In genomic region chr17:2853722-2854580, GRCh38 we compare ENCODE assay signal across 8 cellular contexts. TPM values are rescaled to one million over a fixed set of nuclear protein-coding genes. Genes with fewer than 3 reads are reported as not detected.
DNase-seq lines count a peak whose midpoint lies in the region; ATAC-seq and TF ChIP-seq lines count a peak whose summit lies in the region.

No MANE protein-coding gene starts in this region.

- peak overlapping the region; percentile 67 to 81 (median 68) for H3K4me3 ChIP-seq in esophagus muscularis mucosa

- no peaks in the 10 kb centered on the region for H3K36me3 ChIP-seq in esophagus muscularis mucosa

- H3K9me3 ChIP-seq in esophagus muscularis mucosa: no peaks in the 10 kb centered on the region

- peaks cover 17% of the 10 kb centered on the region for H3K4me1 Mint-ChIP-seq in activated B cell treated with CpG ODN at 0.5 μM for 24 hours
- H3K4me1 Mint-ChIP-seq in neural crest cell: peaks cover 15% of the 10 kb centered on the region

- TF ChIP-seq EP300 in esophagus muscularis mucosa (IDR thresholded peaks at IDR 0.05): no peak

- H3K4me3 Mint-ChIP-seq in activated B cell treated with CpG ODN at 0.5 μM for 24 hours: peak overlapping the region; percentile 82
- H3K4me3 Mint-ChIP-seq in neural crest cell: peak overlapping the region; percentile 82

- H3K27me3 ChIP-seq in esophagus muscularis mucosa: peaks cover 0 to 35% (median 5%) of the 10 kb centered on the region in 4 donors

- TF ChIP-seq POLR2A in esophagus muscularis mucosa (IDR thresholded peaks at IDR 0.05; ENCODE audit: low read depth): no peak

- POLR2A ChIA-PET in activated B cell treated with CpG ODN at 0.5 μM for 24 hours (lab: Charles Lee): interaction anchor here (0.6 to 0.9 kb wide), 3 partner anchors 9 to 880 kb away, joined by 3 to 6 read pairs (median 6); no protein-coding TSS in a partner anchor

- intact Hi-C loops in activated B cell treated with CpG ODN at 0.5 μM for 24 hours (cut with micrococcal nuclease) (loop anchor here (2.0 kb wide), 1 partner anchor 17 kb away; no protein-coding TSS in a partner anchor), esophagus muscularis mucosa (cut with DNase I) (no loop called here)

- H3K27ac Mint-ChIP-seq in activated B cell treated with CpG ODN at 0.5 μM for 24 hours (no peak overlapping the region), neural crest cell (ENCODE audit: unreplicated experiment) (no peak overlapping the region)

- TF ChIP-seq CTCF in activated B cell treated with CpG ODN at 0.5 μM for 24 hours (IDR thresholded peaks at IDR 0.05): no peak
- TF ChIP-seq CTCF in esophagus muscularis mucosa (IDR thresholded peaks at IDR 0.05): no peak
- no peak for TF ChIP-seq CTCF in neural crest cell (conservative IDR thresholded peaks at IDR 0.05)

- ATAC-seq in activated B cell treated with CpG ODN at 0.5 μM for 24 hours (ENCODE audit: low read depth) (peak; percentile 49), GM19324 (IDR thresholded peaks at IDR 0.05; ENCODE audit: low FRiP score, unreplicated experiment) (no peak)

- peak overlapping the region; percentile 75 to 84 (median 80) for H3K27ac ChIP-seq in esophagus muscularis mucosa (replicated peaks in 1 of 4)

- peaks cover 39% of the 10 kb centered on the region for H3K27me3 Mint-ChIP-seq in activated B cell treated with CpG ODN at 0.5 μM for 24 hours
- H3K27me3 Mint-ChIP-seq in neural crest cell (ENCODE audit: low read depth): peaks cover 80% of the 10 kb centered on the region

- H3K36me3 Mint-ChIP-seq in activated B cell treated with CpG ODN at 0.5 μM for 24 hours (ENCODE audit: low read depth): peaks cover 3% of the 10 kb centered on the region
- H3K36me3 Mint-ChIP-seq in neural crest cell (ENCODE audit: low read depth): no peaks in the 10 kb centered on the region

- DNase-seq in activated gamma-delta T cell treated with Interleukin-2 at 50 U/mL for 16 hours: peak; percentile 7
- DNase-seq in activated gamma-delta T cell (lab: John Stamatoyannopoulos, UW): no peak
- DNase-seq in activated B cell treated with CpG ODN at 0.5 μM for 24 hours: no peak
- no peak for DNase-seq in esophagus muscularis mucosa (ENCODE audit: extremely low spot score)
- no peak for DNase-seq in neural crest cell (ENCODE audit: low read depth, low spot score)
- DNase-seq in NCI-H2107 (lab: John Stamatoyannopoulos, UW): no peak
- no peak for DNase-seq in kidney glomerular epithelial cell (lab: John Stamatoyannopoulos, UW)

- 0% methylated on average over 28 of the region's 95 CpGs for WGBS in esophagus muscularis mucosa

- peaks cover 15 to 31% (median 27%) of the 10 kb centered on the region in 4 donors for H3K4me1 ChIP-seq in esophagus muscularis mucosa

- H3K9me3 Mint-ChIP-seq in activated B cell treated with CpG ODN at 0.5 μM for 24 hours: no peaks in the 10 kb centered on the region
- no peaks in the 10 kb centered on the region for H3K9me3 Mint-ChIP-seq in neural crest cell

- CTCF ChIA-PET in activated B cell treated with CpG ODN at 0.5 μM for 24 hours (lab: Charles Lee): interaction anchor here (1.0 kb wide), 1 partner anchor 159 kb away, joined by 3 read pairs; no protein-coding TSS in a partner anchor

RNA-seq across cellular contexts. Expression of gene RAP1GAP2, which starts 57.7 kb away (rescaled TPM):
- total RNA-seq in activated B cell treated with CpG ODN at 0.5 μM for 24 hours (2.5 and 2.6 TPM in 2 replicates), esophagus muscularis mucosa (10 to 100 TPM in 3 of 4 donors, 1 to 10 TPM in 1; 7.4 to 13.1 (median 10.7) TPM), neural crest cell (0.84 and 1.0 TPM in 2 replicates)
